8 cellular contexts compared by ENCODE assay signal in the genomic region with DNA sequence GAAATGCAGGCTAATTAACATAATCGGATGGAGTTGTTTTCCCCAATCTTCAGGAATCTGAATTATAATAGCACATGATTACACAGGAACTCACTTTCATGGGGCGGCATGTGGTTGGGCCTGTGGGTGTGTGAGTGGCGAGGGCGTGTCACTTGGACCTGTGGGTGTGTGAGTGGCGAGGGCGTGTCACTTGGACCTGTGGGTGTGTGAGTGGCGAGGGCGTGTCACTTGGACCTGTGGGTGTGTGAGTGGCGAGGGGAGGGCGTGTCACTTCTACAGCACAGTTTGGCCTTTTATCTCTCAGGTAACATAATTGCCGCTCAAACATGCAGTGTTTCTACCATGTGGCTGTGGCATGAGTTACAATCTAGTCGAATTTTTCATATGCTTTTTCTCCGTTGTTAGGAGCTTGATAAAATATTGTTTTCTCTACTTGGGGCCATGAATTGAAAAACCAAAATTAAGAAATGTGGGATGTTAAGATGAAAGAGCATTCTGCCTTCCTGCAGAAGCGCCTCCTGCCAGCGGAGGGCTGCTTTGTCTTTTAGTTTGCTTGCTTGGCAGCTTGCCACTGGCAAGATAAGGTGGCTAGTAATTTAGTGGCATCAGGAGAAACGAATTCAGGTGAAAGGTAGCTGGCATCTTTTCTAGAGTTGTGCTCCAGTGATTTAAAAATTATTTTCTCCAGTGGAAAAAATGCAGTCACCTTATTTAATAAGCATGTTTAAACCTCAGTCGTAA. TPM values are rescaled to one million over a fixed set of nuclear protein-coding genes. Genes with fewer than 3 reads are reported as not detected.
A peak's percentile ranks its signal among the peaks of the same experiment; 100 is the strongest.
DNase-seq lines count a peak whose midpoint lies in the region; ATAC-seq, FAIRE-seq and TF ChIP-seq lines count a peak whose summit lies in the region.

No MANE protein-coding gene starts in this region.

- ATAC-seq in CD4-positive, alpha-beta T cell (ENCODE audit: poor library complexity) = peak; percentile 74
- ATAC-seq in HG03280 (IDR thresholded peaks at IDR 0.05; ENCODE audit: unreplicated experiment) (no peak), HG03571 (IDR thresholded peaks at IDR 0.05; ENCODE audit: unreplicated experiment) (no peak)

- peak overlapping the region; percentile 56 for H3K9ac ChIP-seq in keratinocyte (ENCODE audit: control insufficient read depth, extremely low read depth, insufficient read depth, low read length)

- H4K20me1 ChIP-seq in keratinocyte (ENCODE audit: control insufficient read depth, extremely low read depth, insufficient read depth, low read length) = peaks cover 23% of the 10 kb centered on the region

- no peaks in the 10 kb centered on the region for H3K27me3 Mint-ChIP-seq in CD4-positive, alpha-beta T cell

- peak; percentile 14 for TF ChIP-seq CTCF in CD4-positive, alpha-beta T cell (IDR thresholded peaks at IDR 0.05)
- peak in 1 of 3 experiments; percentile 31 for TF ChIP-seq CTCF in keratinocyte (optimal IDR thresholded peaks at IDR 0.05 in 1 of 3, IDR thresholded peaks at IDR 0.05 in 1 of 3, conservative IDR thresholded peaks at IDR 0.05 in 1 of 3; ENCODE audit: extremely low read depth in 1 of 3, insufficient read depth in 2 of 3, low read length in 3 of 3)

- H3K4me3 ChIP-seq in keratinocyte (ENCODE audit: control insufficient read depth in 2 of 3, extremely low read depth in 1 of 3, insufficient read depth in 2 of 3, low read depth in 1 of 3, low read length in 3 of 3) = peak overlapping the region in 1 of 3 experiments; percentile 34

- H3K4me1 Mint-ChIP-seq in CD4-positive, alpha-beta T cell (ENCODE audit: low read depth) = peaks cover 35% of the 10 kb centered on the region

- H3K79me2 ChIP-seq in keratinocyte (ENCODE audit: control insufficient read depth, insufficient read depth, low read length) = peaks cover 90% of the 10 kb centered on the region

- peaks cover 30% of the 10 kb centered on the region for H3K36me3 Mint-ChIP-seq in CD4-positive, alpha-beta T cell (ENCODE audit: low read depth)

- CTCF ChIA-PET in CD4-positive, alpha-beta T cell (lab: Charles Lee) = interaction anchor here (1.0 to 2.9 kb wide), 6 partner anchors 10 to 67 kb away, joined by 4 to 13 read pairs (median 6); no protein-coding TSS in a partner anchor

- peaks cover 71% of the 10 kb centered on the region for H3K4me1 ChIP-seq in keratinocyte (ENCODE audit: control insufficient read depth, extremely low read depth, insufficient read depth, low read length)

- intact Hi-C loops in CD4-positive, alpha-beta T cell (cut with DNase I, micrococcal nuclease) = no loop called here

- H3K27ac ChIP-seq in CD4-positive, alpha-beta T cell (ENCODE audit: low read depth, low read length) = no peak overlapping the region
- peak overlapping the region; percentile 69 for H3K27ac ChIP-seq in keratinocyte (ENCODE audit: control insufficient read depth, insufficient read depth, low read length)

- no peaks in the 10 kb centered on the region for H3K27me3 ChIP-seq in CD4-positive, alpha-beta T cell (ENCODE audit: control insufficient read depth, insufficient read depth, low read length)
- no peaks in the 10 kb centered on the region for H3K27me3 ChIP-seq in keratinocyte (ENCODE audit: control insufficient read depth, extremely low read depth, insufficient read depth, low read length)

- no peaks in the 10 kb centered on the region for H3K9me3 ChIP-seq in CD4-positive, alpha-beta T cell (ENCODE audit: control insufficient read depth, low read length)
- H3K9me3 ChIP-seq in keratinocyte (ENCODE audit: control insufficient read depth, low read depth, low read length) = no peaks in the 10 kb centered on the region

- H2AFZ ChIP-seq in keratinocyte (ENCODE audit: control insufficient read depth, low read length) = no peak overlapping the region

- peak overlapping the region; percentile 42 for H3K4me3 Mint-ChIP-seq in CD4-positive, alpha-beta T cell

- H3K9me3 Mint-ChIP-seq in CD4-positive, alpha-beta T cell = no peaks in the 10 kb centered on the region

- POLR2A ChIA-PET in CD4-positive, alpha-beta T cell (lab: Charles Lee) = interaction anchor here (0.7 to 1.0 kb wide), 2 partner anchors 63 to 135 kb away, joined by 3 to 4 read pairs; no protein-coding TSS in a partner anchor

- H3K36me3 ChIP-seq in keratinocyte (ENCODE audit: control insufficient read depth in 2 of 2, extremely low read depth in 1 of 2, insufficient read depth in 2 of 2, low read length in 2 of 2) = peaks cover 9 to 23% of the 10 kb centered on the region in 2 experiments

- peak overlapping the region; percentile 75 for H3K4me2 ChIP-seq in keratinocyte (ENCODE audit: control insufficient read depth, extremely low read depth, insufficient read depth, low read depth, low read length)

- dilution Hi-C loops in keratinocyte (cut with MboI; ENCODE audit: extremely low pct_ligation_motif_present, low sequenced_read_pairs) = no loop called here

- no peaks in the 10 kb centered on the region for H3K9me1 ChIP-seq in keratinocyte (ENCODE audit: control insufficient read depth, extremely low read depth, insufficient read depth, low read length)

- FAIRE-seq in keratinocyte (lab: Jason Lieb, UNC) = no peak

- H3K27ac Mint-ChIP-seq in CD4-positive, alpha-beta T cell = peak overlapping the region; percentile 0

- DNase-seq in CD4-positive, alpha-beta T cell = peak in 9 of 10 experiments; percentile 11 to 61 (median 36)
- DNase-seq in NCI-H1105 (lab: John Stamatoyannopoulos, UW) (peak; percentile 46), keratinocyte (ENCODE audit: low read depth, low spot score) (no peak), amygdala (lab: John Stamatoyannopoulos, UW) (no peak), Ammon's horn (ENCODE audit: low spot score) (no peak)
- DNase-seq in activated T-cell treated with anti-CD3 and anti-CD28 coated beads, Interleukin-2, amount 50 U/mL, for 1 hour = peak; percentile 54

RNA-seq across cellular contexts. Expression of a gene that starts 36.2 kb away (rescaled TPM):
- 100 to 1,000 TPM in 1 of 2 experiments, 10 to 100 TPM in 1; 99.3 to 106 TPM for total RNA-seq in CD4-positive, alpha-beta T cell
- polyA plus RNA-seq in keratinocyte = 75.4 to 92.0 TPM (median 79.3 TPM) in 3 replicates
- polyA plus RNA-seq in keratinocyte (2011; ENCODE audit: low read depth) = 39.3 TPM
- polyA plus RNA-seq in keratinocyte (2011; cell fraction: cytosol; rRNA removed) = 58.0 and 63.5 TPM in 2 replicates
- polyA plus RNA-seq in keratinocyte (2011; cell fraction: nucleus; rRNA removed) = 76.7 and 89.7 TPM in 2 replicates
- polyA plus RNA-seq in keratinocyte (2012; ENCODE audit: low replicate concordance) = 47.6 and 78.5 TPM in 2 replicates
- polyA minus RNA-seq in keratinocyte = 213 to 474 TPM (median 267 TPM) in 3 replicates
- polyA minus RNA-seq in keratinocyte (2011; cell fraction: cytosol; rRNA and poly(A)+ RNA removed) = 76.7 TPM
- polyA minus RNA-seq in keratinocyte (2011; cell fraction: nucleus; rRNA and poly(A)+ RNA removed) = 61.2 and 107 TPM in 2 replicates

Comparison
In these comparisons a context has a peak if more than half of its experiments do, and no peak if none do; other contexts are left out.
1. DNase-seq: peak in CD4-positive, alpha-beta T cell (9 of 10), NCI-H1105 (single experiment) and activated T-cell treated with anti-CD3 and anti-CD28 coated beads, Interleukin-2, amount 50 U/mL, for 1 hour (single experiment); none in keratinocyte (single experiment), amygdala (0 of 56) and Ammon's horn (single experiment).